8 cellular contexts compared by ENCODE assay signal in the genomic region with DNA sequence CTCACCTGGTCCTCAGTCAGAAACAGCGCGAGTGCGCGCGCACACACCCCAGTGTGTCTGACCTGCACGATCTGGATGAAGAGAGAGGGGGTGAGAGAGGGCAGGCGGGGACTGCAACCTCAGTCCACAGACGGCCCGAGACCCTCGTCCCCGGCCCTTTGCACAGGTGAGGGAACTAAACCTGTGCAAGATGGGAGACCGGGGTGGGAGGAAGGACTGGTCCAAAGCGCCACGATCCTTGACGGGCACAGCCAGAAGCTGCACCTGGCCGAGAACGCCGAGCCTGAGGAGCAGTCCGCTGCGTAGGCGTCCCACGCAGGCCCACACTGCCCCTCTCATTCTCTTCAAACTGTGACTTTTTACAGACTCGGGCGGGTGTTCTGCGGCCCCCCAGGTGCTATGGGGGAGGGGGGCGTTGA. TPM values are rescaled to one million over a fixed set of nuclear protein-coding genes. Genes with fewer than 3 reads are reported as not detected.
DNase-seq lines count a peak whose midpoint lies in the region; ATAC-seq, FAIRE-seq and TF ChIP-seq lines count a peak whose summit lies in the region.

No MANE protein-coding gene starts in this region.

- H3K4me1 ChIP-seq in A549 = peaks cover 13% of the 10 kb centered on the region; the same call in 2 of the 3 replicates
- H3K4me1 ChIP-seq in HUES64 (ENCODE audit: insufficient read depth, low read length) = peaks cover 5% of the 10 kb centered on the region; the same call in 1 of the 2 replicates
- peaks cover 20% of the 10 kb centered on the region for H3K4me1 ChIP-seq in mammary epithelial cell (ENCODE audit: insufficient read depth, low read length)

- TF ChIP-seq POLR2A in A549 (IDR thresholded peaks at IDR 0.05; ENCODE audit: low read length) = no peak

- dilution Hi-C loops in mammary epithelial cell (cut with HindIII; ENCODE audit: low sequenced_read_pairs) = loop anchor here (5.0 kb wide), 1 partner anchor 82 kb away; no protein-coding TSS in a partner anchor

- DNase-seq in A549 (ENCODE audit: low read depth in 1 of 2, low spot score in 1 of 2) (no peak), mammary epithelial cell (no peak), mesothelial cell of epicardium (ENCODE audit: low spot score in 2 of 2, unreplicated experiment in 2 of 2) (no peak), UCSD-AML1 (lab: John Stamatoyannopoulos, UW; ENCODE audit: unreplicated experiment) (no peak)

- intact Hi-C loops in mammary epithelial cell (cut with micrococcal nuclease) = loop anchor here (5.0 kb wide), 1 partner anchor 98 kb away; a partner anchor contains a TSS

- TF ChIP-seq EP300 in A549 (IDR thresholded peaks at IDR 0.05) = no peak

- H3K9me3 Mint-ChIP-seq in mesothelial cell of epicardium = no peaks in the 10 kb centered on the region

- no peaks in the 10 kb centered on the region for H3K36me3 Mint-ChIP-seq in mesothelial cell of epicardium

- no peak for FAIRE-seq in A549 (lab: Jason Lieb, UNC)

- H3K9me3 ChIP-seq in A549 (no peaks in the 10 kb centered on the region), HUES64 (ENCODE audit: insufficient read depth, low read depth, low read length) (no peaks in the 10 kb centered on the region), mammary epithelial cell (replicated peaks; ENCODE audit: insufficient read depth, low read length) (no peaks in the 10 kb centered on the region)

- H3K9ac ChIP-seq in HUES64 (ENCODE audit: low read depth, low read length) (peak overlapping the region; percentile 42), mammary epithelial cell (ENCODE audit: insufficient read depth, low read length) (peak overlapping the region; percentile 54)

- H3K27me3 ChIP-seq in HUES64 (ENCODE audit: insufficient read depth, low read length) (no peaks in the 10 kb centered on the region), mammary epithelial cell (ENCODE audit: insufficient read depth, low read length) (no peaks in the 10 kb centered on the region)

- H3K4me3 ChIP-seq in A549 (peak overlapping the region; percentile 83), HUES64 (ENCODE audit: low read length) (peak overlapping the region; percentile 88), mammary epithelial cell (replicated peaks in 1 of 3; ENCODE audit: insufficient read depth in 1 of 3, low read depth in 2 of 3, low read length in 3 of 3) (peak overlapping the region; percentile 61 to 92 (median 79))

- in situ Hi-C loops in mammary epithelial cell (cut with MboI; ENCODE audit: low sequenced_read_pairs in 2 of 2) = no loop called here

- H3K27ac Mint-ChIP-seq in mesothelial cell of epicardium = peak overlapping the region; percentile 86

- 0 out of 2 replicates have a peak, but pooled peaks cover 7% of the 10 kb centered on the region for H3K36me3 ChIP-seq in HUES64 (ENCODE audit: insufficient read depth, low read length)
- H3K36me3 ChIP-seq in mammary epithelial cell (ENCODE audit: insufficient read depth, low read length) = no peaks in the 10 kb centered on the region

- CTCF ChIA-PET in A549 (lab: Yijun Ruan, JAX) (interaction anchor here (0.6 to 4.5 kb wide), 4 partner anchors 11 to 316 kb away, joined by 3 to 38 read pairs (median 5); no protein-coding TSS in a partner anchor), mammary epithelial cell (lab: Charles Lee; ENCODE audit: low non-redundant PET) (no interaction called here)

- H3K27ac ChIP-seq in A549 (peak overlapping the region; percentile 85 to 92), HUES64 (ENCODE audit: low read depth, low read length) (no peak overlapping the region), mammary epithelial cell (ENCODE audit: insufficient read depth, low read depth, low read length) (peak overlapping the region; percentile 68)

- peaks cover 27% of the 10 kb centered on the region for H3K4me1 Mint-ChIP-seq in mesothelial cell of epicardium

- no peak for TF ChIP-seq RAD21 in A549 (conservative IDR thresholded peaks at IDR 0.05 in 1 of 2, IDR thresholded peaks at IDR 0.05 in 1 of 2)

- H3K79me2 ChIP-seq in mammary epithelial cell (ENCODE audit: insufficient read depth, low read length) = peaks cover 7% of the 10 kb centered on the region

- peak overlapping the region; percentile 89 for H3K4me3 Mint-ChIP-seq in mesothelial cell of epicardium

- no peaks in the 10 kb centered on the region for H3K27me3 Mint-ChIP-seq in mesothelial cell of epicardium (ENCODE audit: low read depth)

- ATAC-seq in A549 (peak in 1 of 2 experiments; percentile 13; a peak in 3 of 6 replicates), GM18502 (IDR thresholded peaks at IDR 0.05; ENCODE audit: poor library complexity, unreplicated experiment) (no peak), GM19035 (IDR thresholded peaks at IDR 0.05; ENCODE audit: unreplicated experiment) (no peak), GM21528 (IDR thresholded peaks at IDR 0.05; ENCODE audit: low FRiP score, unreplicated experiment) (no peak)

- TF ChIP-seq CTCF in A549 (IDR thresholded peaks at IDR 0.05) (no peak), mammary epithelial cell (conservative IDR thresholded peaks at IDR 0.05 in 1 of 2, IDR thresholded peaks at IDR 0.05 in 1 of 2; ENCODE audit: extremely low read depth in 1 of 2, insufficient read depth in 1 of 2, low read depth in 1 of 2, low read length in 2 of 2) (no peak), mesothelial cell of epicardium (IDR thresholded peaks at IDR 0.05; ENCODE audit: unreplicated experiment) (no peak)

- peak overlapping the region; percentile 86 for H2AFZ ChIP-seq in mammary epithelial cell (ENCODE audit: low read depth, low read length)

- POLR2A ChIA-PET in A549 (lab: Yijun Ruan, JAX) = interaction anchor here (1.2 to 1.6 kb wide), 2 partner anchors 25 to 117 kb away, joined by 4 to 5 read pairs; a partner anchor contains a TSS

- peak overlapping the region; percentile 98 for H3K4me2 ChIP-seq in A549
- peak overlapping the region; percentile 99 for H3K4me2 ChIP-seq in mammary epithelial cell (ENCODE audit: insufficient read depth, low read depth, low read length)

- BruUV-seq in mammary epithelial cell (replicated peaks; lab: Mats Ljungman, UMichigan) = no TSS peak

- no peaks in the 10 kb centered on the region for H4K20me1 ChIP-seq in mammary epithelial cell (ENCODE audit: insufficient read depth, low read length)

- 41% methylated on average over 23 of the region's 26 CpGs for WGBS in A549 (ENCODE audit: missing lambda C conversion rate)
- 45% methylated on average over 26 of the region's 26 CpGs for WGBS in HUES64
- WGBS in mammary epithelial cell (ENCODE audit: low coverage, missing lambda C conversion rate) = 3% methylated on average over 20 of the region's 26 CpGs

RNA-seq across cellular contexts. Expression of a gene that starts 0.5 kb away (rescaled TPM):
- polyA plus RNA-seq in A549 (2011; rRNA removed) (1.6 and 1.8 TPM in 2 replicates), A549 (2017; fragmentation: RNase III; extraction: RNeasy Plus Mini Kit Qiagen cat#74134 plus additional on column Dnase treatment) (1.8 to 2.0 TPM (median 2.0 TPM) in 3 replicates), mammary epithelial cell (3.4 TPM)
- 1.4 and 1.6 TPM in 2 replicates for polyA plus RNA-seq in A549 (2012; cell fraction: cytosol; rRNA removed)
- polyA plus RNA-seq in A549 (2012; cell fraction: nucleus; rRNA removed) = 1.2 and 1.5 TPM in 2 replicates
- polyA minus RNA-seq in A549 (2011; rRNA and poly(A)+ RNA removed) = 1.5 and 2.0 TPM in 2 replicates
- 4.0 TPM for polyA plus RNA-seq in HUES64 (2013, experiment 1 of 2)
- polyA plus RNA-seq in HUES64 (2013, experiment 2 of 2) = 3.7 TPM
- total RNA-seq in mammary epithelial cell (1 to 10 TPM; 2.2 to 3.9 TPM), mesothelial cell of epicardium (3.1 to 3.8 TPM (median 3.3 TPM) in 3 replicates)
- 0.57 TPM for polyA minus RNA-seq in mammary epithelial cell

RNA-seq across cellular contexts. Expression of a gene that starts 3.9 kb away (rescaled TPM):
- not detected in 2 replicates for polyA plus RNA-seq in A549 (2011; rRNA removed)
- polyA plus RNA-seq in A549 (2012; cell fraction: cytosol; rRNA removed) = not detected in 2 replicates
- not detected in 2 replicates for polyA plus RNA-seq in A549 (2012; cell fraction: nucleus; rRNA removed)
- polyA plus RNA-seq in A549 (2017; fragmentation: RNase III; extraction: RNeasy Plus Mini Kit Qiagen cat#74134 plus additional on column Dnase treatment) = not detected in 3 replicates
- not detected in 2 replicates for polyA minus RNA-seq in A549 (2011; rRNA and poly(A)+ RNA removed)
- not detected for polyA plus RNA-seq in HUES64 (2013, experiment 1 of 2)
- polyA plus RNA-seq in HUES64 (2013, experiment 2 of 2) = not detected
- total RNA-seq in mammary epithelial cell = not detected
- polyA plus RNA-seq in mammary epithelial cell = not detected
- polyA minus RNA-seq in mammary epithelial cell = not detected
- total RNA-seq in mesothelial cell of epicardium = 0.11 TPM in 1 of 3 replicates, not detected in the others

RNA-seq across cellular contexts. Expression of a gene that starts 4.6 kb away (rescaled TPM):
- polyA plus RNA-seq in A549 (2011; rRNA removed) (1.1 and 1.2 TPM in 2 replicates), A549 (2017; fragmentation: RNase III; extraction: RNeasy Plus Mini Kit Qiagen cat#74134 plus additional on column Dnase treatment) (3.3 to 4.6 TPM (median 4.4 TPM) in 3 replicates), mammary epithelial cell (4.3 TPM)
- polyA plus RNA-seq in A549 (2012; cell fraction: cytosol; rRNA removed) = 2.4 and 3.3 TPM in 2 replicates
- polyA plus RNA-seq in A549 (2012; cell fraction: nucleus; rRNA removed) = 1.7 and 2.3 TPM in 2 replicates
- 0.24 and 0.79 TPM in 2 replicates for polyA minus RNA-seq in A549 (2011; rRNA and poly(A)+ RNA removed)
- polyA plus RNA-seq in HUES64 (2013, experiment 1 of 2) = 17.3 TPM
- 21.7 TPM for polyA plus RNA-seq in HUES64 (2013, experiment 2 of 2)
- total RNA-seq in mammary epithelial cell (1 to 10 TPM; 1.7 to 6.9 TPM), mesothelial cell of epicardium (21.6 to 24.9 TPM (median 24.6 TPM) in 3 replicates)
- 1.9 TPM for polyA minus RNA-seq in mammary epithelial cell

RNA-seq across cellular contexts. Expression of a gene that starts 17.2 kb away (rescaled TPM):
- polyA plus RNA-seq in A549 (2011; rRNA removed) (8.4 and 10.9 TPM in 2 replicates), A549 (2017; fragmentation: RNase III; extraction: RNeasy Plus Mini Kit Qiagen cat#74134 plus additional on column Dnase treatment) (12.0 to 12.1 TPM (median 12.0 TPM) in 3 replicates), mammary epithelial cell (16.2 TPM)
- 9.1 and 9.6 TPM in 2 replicates for polyA plus RNA-seq in A549 (2012; cell fraction: cytosol; rRNA removed)
- polyA plus RNA-seq in A549 (2012; cell fraction: nucleus; rRNA removed) = 17.3 and 21.7 TPM in 2 replicates
- polyA minus RNA-seq in A549 (2011; rRNA and poly(A)+ RNA removed) = 18.8 and 20.0 TPM in 2 replicates
- polyA plus RNA-seq in HUES64 (2013, experiment 1 of 2) = 7.9 TPM
- polyA plus RNA-seq in HUES64 (2013, experiment 2 of 2) = 7.2 TPM
- total RNA-seq in mammary epithelial cell (10 to 100 TPM; 18.2 to 24.4 TPM), mesothelial cell of epicardium (28.9 to 33.3 TPM (median 32.9 TPM) in 3 replicates)
- 24.5 TPM for polyA minus RNA-seq in mammary epithelial cell

RNA-seq across cellular contexts. Expression of a gene that starts 17.3 kb away (rescaled TPM):
- polyA plus RNA-seq in A549 (2011; rRNA removed) (299 and 300 TPM in 2 replicates), A549 (2017; fragmentation: RNase III; extraction: RNeasy Plus Mini Kit Qiagen cat#74134 plus additional on column Dnase treatment) (318 to 335 TPM (median 330 TPM) in 3 replicates), mammary epithelial cell (643 TPM)
- polyA plus RNA-seq in A549 (2012; cell fraction: cytosol; rRNA removed) = 350 and 365 TPM in 2 replicates
- 185 and 215 TPM in 2 replicates for polyA plus RNA-seq in A549 (2012; cell fraction: nucleus; rRNA removed)
- polyA minus RNA-seq in A549 (2011; rRNA and poly(A)+ RNA removed) = 298 and 520 TPM in 2 replicates
- 219 TPM for polyA plus RNA-seq in HUES64 (2013, experiment 1 of 2)
- 220 TPM for polyA plus RNA-seq in HUES64 (2013, experiment 2 of 2)
- total RNA-seq in mammary epithelial cell (100 to 1,000 TPM; 230 to 277 TPM), mesothelial cell of epicardium (143 to 147 TPM (median 146 TPM) in 3 replicates)
- polyA minus RNA-seq in mammary epithelial cell = 531 TPM
